Comparison of ENCODE assay signal across 7 cellular contexts in the genomic region with DNA sequence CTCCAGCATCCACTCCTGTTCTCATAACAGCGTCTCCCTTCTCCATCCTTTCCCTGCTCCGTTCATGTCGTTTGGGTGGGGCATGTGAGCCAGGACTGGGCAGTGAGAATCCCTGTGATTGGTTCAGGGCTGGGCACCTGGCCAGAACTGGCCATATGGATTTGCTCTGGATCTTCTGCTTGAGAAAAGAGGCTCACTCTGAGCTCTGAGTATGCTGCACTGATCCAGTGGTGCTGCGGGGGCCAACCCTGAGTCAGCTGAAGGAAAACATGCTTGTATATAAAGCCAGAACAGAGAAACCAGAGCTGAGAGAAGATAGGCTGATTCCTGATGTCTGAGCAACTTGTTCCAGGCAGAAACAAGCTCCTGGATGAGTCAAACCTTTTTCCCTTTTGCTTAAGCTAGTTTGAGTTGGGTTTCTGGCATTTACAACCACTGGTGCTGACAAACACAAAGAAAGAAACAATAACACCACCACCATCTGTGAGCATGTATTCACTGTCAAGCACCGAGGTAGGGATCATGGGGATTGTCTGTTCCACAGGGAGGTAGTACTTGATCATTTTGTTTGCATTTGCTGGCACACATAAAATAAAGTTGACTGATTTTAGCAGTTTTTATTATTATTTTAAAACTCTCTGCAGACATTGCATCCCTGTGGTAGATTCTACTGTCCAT. TPM values are rescaled to one million over a fixed set of nuclear protein-coding genes. Genes with fewer than 3 reads are reported as not detected.
DNase-seq lines count a peak whose midpoint lies in the region; ATAC-seq, FAIRE-seq and TF ChIP-seq lines count a peak whose summit lies in the region.

No MANE protein-coding gene starts in this region.

- DNase-seq in GM23248 (peak; percentile 96), NCI-H524 (lab: John Stamatoyannopoulos, UW) (peak; percentile 75 to 88), epithelial cell of esophagus (ENCODE audit: low read depth) (peak; percentile 95), non-pigmented ciliary epithelial cell (ENCODE audit: low read depth) (peak; percentile 95), T-helper 2 cell (no peak), frontal cortex (ENCODE audit: low spot score in 2 of 2) (no peak)

- no peaks in the 10 kb centered on the region for H3K36me3 ChIP-seq in GM23248 (ENCODE audit: low read depth)

- in situ Hi-C loops in GM23248 (cut with MboI): no loop called here

- ATAC-seq in GM19455 (IDR thresholded peaks at IDR 0.05; ENCODE audit: unreplicated experiment): no peak

- no peak for FAIRE-seq in frontal cortex (lab: Jason Lieb, UNC)

- H3K27me3 ChIP-seq in GM23248 (replicated peaks; ENCODE audit: insufficient read depth): no peaks in the 10 kb centered on the region

- no peaks in the 10 kb centered on the region for H3K9me3 ChIP-seq in GM23248 (ENCODE audit: low read depth)

- peak overlapping the region; percentile 82 for H3K27ac ChIP-seq in GM23248

- H4K20me1 ChIP-seq in GM23248 (ENCODE audit: insufficient read depth): no peaks in the 10 kb centered on the region

- H3K4me3 ChIP-seq in GM23248 (0 out of 2 replicates have a peak overlapping the region, but pooled peaks have one; percentile 24), epithelial cell of esophagus (ENCODE audit: low read length) (no peak overlapping the region)

- no peaks in the 10 kb centered on the region for H3K79me2 ChIP-seq in GM23248 (ENCODE audit: insufficient read depth)

- H3K9me2 ChIP-seq in GM23248 (ENCODE audit: insufficient read depth): no peaks in the 10 kb centered on the region

- H3K4me2 ChIP-seq in GM23248 (ENCODE audit: unreplicated experiment): peak overlapping the region; percentile 61

- no peak for TF ChIP-seq CTCF in epithelial cell of esophagus (IDR thresholded peaks at IDR 0.05; ENCODE audit: insufficient read depth, low read depth, low read length, missing control alignments)

- WGBS in GM23248 (ENCODE audit: low coverage in 1 of 2, low lambda C conversion rate in 2 of 2, missing lambda C conversion rate in 2 of 2), 2 experiments: 8 to 9% methylated on average over 5 of the region's 5 CpGs

- H3K4me1 ChIP-seq in GM23248 (ENCODE audit: insufficient read depth): peaks cover 9% of the 10 kb centered on the region; the same call in 1 of the 2 replicates

- peak overlapping the region; percentile 46 for H3K9ac ChIP-seq in GM23248

- H2AFZ ChIP-seq in GM23248: peak overlapping the region; percentile 70

- peaks cover 19% of the 10 kb centered on the region for H3F3A ChIP-seq in GM23248 (ENCODE audit: insufficient read depth)

RNA-seq across cellular contexts. Expression of a gene that starts 14.0 kb away (rescaled TPM):
- total RNA-seq in GM23248 (2014; rRNA removed; shearing (Covaris generic)): not detected in 2 replicates
- not detected in 2 replicates for polyA plus RNA-seq in GM23248 (2016; fragmentation: Nextera tagmentation; extraction: Ambion mirVana)
- not detected for total RNA-seq in frontal cortex

RNA-seq across cellular contexts. Expression of a gene that starts 15.9 kb away (rescaled TPM):
- total RNA-seq in GM23248 (2014; rRNA removed; shearing (Covaris generic)): 93.7 and 134 TPM in 2 replicates
- 129 and 141 TPM in 2 replicates for polyA plus RNA-seq in GM23248 (2016; fragmentation: Nextera tagmentation; extraction: Ambion mirVana)
- total RNA-seq in frontal cortex: 12.6 TPM

RNA-seq across cellular contexts. Expression of a gene that starts 45.7 kb away (rescaled TPM):
- total RNA-seq in GM23248 (2014; rRNA removed; shearing (Covaris generic)): 1.6 and 4.4 TPM in 2 replicates
- polyA plus RNA-seq in GM23248 (2016; fragmentation: Nextera tagmentation; extraction: Ambion mirVana): 0.46 and 0.58 TPM in 2 replicates
- 6.1 TPM for total RNA-seq in frontal cortex

Comparison
In these comparisons a context has a peak if more than half of its experiments do, and no peak if none do; other contexts are left out.
1. DNase-seq: peak in GM23248 (single experiment), NCI-H524 (2 of 2), epithelial cell of esophagus (single experiment) and non-pigmented ciliary epithelial cell (single experiment); none in T-helper 2 cell (0 of 5) and frontal cortex (0 of 2).